In genomic region chr5:42840842-42841574, GRCh38 we compare ENCODE assay signal across 18 cellular contexts. TPM values are rescaled to one million over a fixed set of nuclear protein-coding genes. Genes with fewer than 3 reads are reported as not detected.
A peak's percentile ranks its signal among the peaks of the same experiment; 100 is the strongest.
DNase-seq lines count a peak whose midpoint lies in the region; ATAC-seq lines count a peak whose summit lies in the region.
"Had no signal": no experiment of that assay in that cellular context is flagged by ENCODE, and none has a peak within 500 bp of the region (broad histone marks: within the 10 kb centered on the region; RNA-seq: fewer than 3 reads in every experiment).

No MANE protein-coding gene starts in this region.

- no peak for DNase-seq in stimulated activated naive CD8-positive, alpha-beta T cell treated with anti-CD3 and anti-CD28 coated beads, Interleukin-15, Interleukin-2, amounts not matched to agents 100 U/mL and 50 U/mL, for 24 hours
- DNase-seq in right cardiac atrium (no peak), sciatic nerve (ENCODE audit: low spot score) (no peak), aorta (no peak), T-helper 9 cell (no peak), H7 (no peak)
- DNase-seq: activated B cell treated with CpG ODN at 0.5 μM for 24 hours; activated effector memory CD4-positive, alpha-beta T cell treated with anti-CD3 and anti-CD28 coated beads, Interleukin-2, amount 50 U/mL, for 16 hours; CD8-positive, alpha-beta memory T cell; cortex of kidney; hippocampal formation; NCI-H1436; nephron progenitor cell; stimulated activated naive CD8-positive, alpha-beta T cell treated with anti-CD3 and anti-CD28 coated beads, Interleukin-15, amount 100 ng/mL, for 72 hours had no signal

- H3K4me1 ChIP-seq in right cardiac atrium (ENCODE audit: control insufficient read depth, insufficient read depth, low read length) (peaks cover 12% of the 10 kb centered on the region), aorta (ENCODE audit: control insufficient read depth in 1 of 2, insufficient read depth in 2 of 2, low read length in 2 of 2) (no peaks in the 10 kb centered on the region)

- no peaks in the 10 kb centered on the region for H3K4me1 Mint-ChIP-seq in stimulated activated naive CD8-positive, alpha-beta T cell treated with anti-CD3 and anti-CD28 coated beads, Interleukin-15, Interleukin-2, amounts not matched to agents 100 ng/mL and 50 ng/mL, for 24 hours (ENCODE audit: low read depth)
- H3K4me1 Mint-ChIP-seq: activated B cell treated with CpG ODN at 0.5 μM for 24 hours; CD8-positive, alpha-beta memory T cell; nephron progenitor cell; stimulated activated naive CD8-positive, alpha-beta T cell treated with anti-CD3 and anti-CD28 coated beads, Interleukin-15, amount 100 ng/mL, for 72 hours had no signal

- H3K27me3 ChIP-seq in right cardiac atrium (ENCODE audit: control insufficient read depth, insufficient read depth) (no peaks in the 10 kb centered on the region), aorta (ENCODE audit: control insufficient read depth in 1 of 2, insufficient read depth in 2 of 2, low read length in 1 of 2) (no peaks in the 10 kb centered on the region), H7 (ENCODE audit: control insufficient read depth, insufficient read depth, low read length) (no peaks in the 10 kb centered on the region)

- 59% methylated on average over 5 of the region's 5 CpGs for WGBS in right cardiac atrium
- WGBS in aorta, 2 donors: 77% methylated on average over 5 of the region's 5 CpGs

- H3K9me3 ChIP-seq in right cardiac atrium (ENCODE audit: control insufficient read depth, low read length): no peaks in the 10 kb centered on the region
- H3K9me3 ChIP-seq in aorta (ENCODE audit: control insufficient read depth, low read length): no peaks in the 10 kb centered on the region

- H3K36me3 Mint-ChIP-seq in stimulated activated naive CD8-positive, alpha-beta T cell treated with anti-CD3 and anti-CD28 coated beads, Interleukin-15, Interleukin-2, amounts not matched to agents 100 ng/mL and 50 ng/mL, for 24 hours (ENCODE audit: low read depth): no peaks in the 10 kb centered on the region

- H3K36me3 ChIP-seq in aorta (ENCODE audit: control insufficient read depth in 1 of 2, insufficient read depth in 2 of 2, low read length in 1 of 2) (no peaks in the 10 kb centered on the region), H7 (replicated peaks; ENCODE audit: control insufficient read depth, insufficient read depth, low read length) (no peaks in the 10 kb centered on the region)

- H3K27me3 Mint-ChIP-seq in stimulated activated naive CD8-positive, alpha-beta T cell treated with anti-CD3 and anti-CD28 coated beads, Interleukin-15, Interleukin-2, amounts not matched to agents 100 ng/mL and 50 ng/mL, for 24 hours: peaks cover 3% of the 10 kb centered on the region
- H3K27me3 Mint-ChIP-seq: stimulated activated naive CD8-positive, alpha-beta T cell treated with anti-CD3 and anti-CD28 coated beads, Interleukin-15, amount 100 ng/mL, for 72 hours had no signal

- H3K27ac ChIP-seq in right cardiac atrium (ENCODE audit: low read length): peak overlapping the region; percentile 28
- no peak overlapping the region for H3K27ac ChIP-seq in aorta (ENCODE audit: low read depth in 1 of 2, low read length in 2 of 2)

- H3K27ac Mint-ChIP-seq in stimulated activated naive CD8-positive, alpha-beta T cell treated with anti-CD3 and anti-CD28 coated beads, Interleukin-15, Interleukin-2, amounts not matched to agents 100 ng/mL and 50 ng/mL, for 24 hours: peak overlapping the region; percentile 6
- H3K27ac Mint-ChIP-seq: activated B cell treated with CpG ODN at 0.5 μM for 24 hours, nephron progenitor cell had no signal

- no peak for ATAC-seq in stimulated activated naive CD8-positive, alpha-beta T cell treated with anti-CD3 and anti-CD28 coated beads, Interleukin-15, Interleukin-2, amounts not matched to agents 100 U/mL and 50 U/mL, for 24 hours
- ATAC-seq in right cardiac atrium: peak in 1 of 2 donors; percentile 6
- peak; percentile 38 for ATAC-seq in sciatic nerve
- peak; percentile 34 for ATAC-seq in aorta (ENCODE audit: low FRiP score)
- no peak for ATAC-seq in HG03469 (IDR thresholded peaks at IDR 0.05; ENCODE audit: unreplicated experiment)
- ATAC-seq: GM12878; HCT116; stimulated activated naive CD8-positive, alpha-beta T cell treated with anti-CD3 and anti-CD28 coated beads, Interleukin-15, amount 100 ng/mL, for 72 hours had no signal

- no peak overlapping the region for H3K4me3 Mint-ChIP-seq in stimulated activated naive CD8-positive, alpha-beta T cell treated with anti-CD3 and anti-CD28 coated beads, Interleukin-15, Interleukin-2, amounts not matched to agents 100 ng/mL and 50 ng/mL, for 24 hours
- H3K4me3 Mint-ChIP-seq: activated B cell treated with CpG ODN at 0.5 μM for 24 hours; CD8-positive, alpha-beta memory T cell; nephron progenitor cell; stimulated activated naive CD8-positive, alpha-beta T cell treated with anti-CD3 and anti-CD28 coated beads, Interleukin-15, amount 100 ng/mL, for 72 hours had no signal

- no peaks in the 10 kb centered on the region for H3K9me3 Mint-ChIP-seq in stimulated activated naive CD8-positive, alpha-beta T cell treated with anti-CD3 and anti-CD28 coated beads, Interleukin-15, Interleukin-2, amounts not matched to agents 100 ng/mL and 50 ng/mL, for 24 hours
- H3K9me3 Mint-ChIP-seq: activated B cell treated with CpG ODN at 0.5 μM for 24 hours; stimulated activated naive CD8-positive, alpha-beta T cell treated with anti-CD3 and anti-CD28 coated beads, Interleukin-15, amount 100 ng/mL, for 72 hours had no signal

- intact Hi-C loops in right cardiac atrium (cut with DNase I) (no loop called here), sciatic nerve (cut with DNase I) (no loop called here), aorta (cut with DNase I) (no loop called here)

- H3K4me3 ChIP-seq in right cardiac atrium (ENCODE audit: low read length): no peak overlapping the region
- H3K4me3 ChIP-seq in aorta (ENCODE audit: low read length in 2 of 2): no peak overlapping the region
- H3K4me3 ChIP-seq in H7 (ENCODE audit: insufficient read depth, low read depth, low read length): no peak overlapping the region
- H3K4me3 ChIP-seq: GM12878 had no signal

RNA-seq across cellular contexts. Expression of gene SELENOP, which starts 29.3 kb away (rescaled TPM):
- total RNA-seq in right cardiac atrium (100 to 1,000 TPM; 178 to 260 (median 222) TPM), sciatic nerve (801 TPM), aorta (100 to 1,000 TPM; 219 to 580 TPM)
- polyA plus RNA-seq in right cardiac atrium (78.8 TPM), aorta (100 to 1,000 TPM in 1 of 2 donors, 10 to 100 TPM in 1; 44.5 to 548 TPM)
- total RNA-seq in H7 (2014; rRNA removed; shearing (Covaris generic)): 44.9 and 56.9 TPM in 2 replicates
- total RNA-seq: activated B cell treated with CpG ODN at 0.5 μM for 24 hours had no signal
- polyA plus RNA-seq: CD8-positive, alpha-beta memory T cell had no signal

Comparison
In these comparisons a context has a peak if more than half of its experiments do, and no peak if none do; other contexts are left out.
1. ATAC-seq: peak in sciatic nerve (single experiment) and aorta (single experiment); none in stimulated activated naive CD8-positive, alpha-beta T cell treated with anti-CD3 and anti-CD28 coated beads, Interleukin-15, Interleukin-2, amounts not matched to agents 100 U/mL and 50 U/mL, for 24 hours (single experiment) and HG03469 (single experiment).